ENCODE assay signal across 19 cellular contexts in genomic region chr4:85866508-85866907, GRCh38.
DNase-seq lines count a peak whose midpoint lies in the region; ATAC-seq, FAIRE-seq and TF ChIP-seq lines count a peak whose summit lies in the region.
"Had no signal": no experiment of that assay in that cellular context is flagged by ENCODE, and none has a peak within 500 bp of the region (broad histone marks: within the 10 kb centered on the region; RNA-seq: fewer than 3 reads in every experiment).

No MANE protein-coding gene starts in this region.

- H3K9me3 ChIP-seq in GM12878 (replicated peaks; ENCODE audit: control insufficient read depth, insufficient read depth, low read length) = no peaks in the 10 kb centered on the region
- no peaks in the 10 kb centered on the region for H3K9me3 ChIP-seq in mesenchymal stem cell (ENCODE audit: control insufficient read depth, low read length)
- no peaks in the 10 kb centered on the region for H3K9me3 ChIP-seq in thyroid gland
- H3K9me3 ChIP-seq: MG63, neutrophil had no signal

- no peak overlapping the region for H2AFZ ChIP-seq in GM12878 (ENCODE audit: control insufficient read depth, low read depth, low read length)
- no peak overlapping the region for H2AFZ ChIP-seq in mesenchymal stem cell (ENCODE audit: low read depth, low read length)

- H2BK120ac ChIP-seq in mesenchymal stem cell (ENCODE audit: low read depth, low read length) = no peak overlapping the region

- TF ChIP-seq RAD21 in GM12878 (IDR thresholded peaks at IDR 0.05; ENCODE audit: insufficient read depth, low read depth, low read length) = no peak

- no peak overlapping the region for H2BK5ac ChIP-seq in mesenchymal stem cell (ENCODE audit: low read depth, low read length, poor library complexity, severe bottlenecking)

- peak overlapping the region in 1 of 2 experiments; percentile 7 for H3K18ac ChIP-seq in mesenchymal stem cell (ENCODE audit: low read depth in 1 of 2, low read length in 2 of 2)

- H3K14ac ChIP-seq in mesenchymal stem cell (ENCODE audit: low read length in 2 of 2) = no peak overlapping the region

- no peak overlapping the region for H2BK12ac ChIP-seq in mesenchymal stem cell (ENCODE audit: low read length in 2 of 2)

- H2AK5ac ChIP-seq in mesenchymal stem cell (ENCODE audit: low read length, severe bottlenecking) = no peak overlapping the region

- H3K36me3 ChIP-seq in GM12878 (ENCODE audit: control insufficient read depth in 2 of 2, insufficient read depth in 2 of 2, low read length in 1 of 2) (no peaks in the 10 kb centered on the region), mesenchymal stem cell (ENCODE audit: control insufficient read depth in 1 of 2, insufficient read depth in 2 of 2, low read depth in 1 of 2, low read length in 2 of 2) (no peaks in the 10 kb centered on the region), thyroid gland (no peaks in the 10 kb centered on the region)
- H3K36me3 ChIP-seq: brain microvascular endothelial cell, MG63, neutrophil, WERI-Rb-1 had no signal

- H4K91ac ChIP-seq in mesenchymal stem cell (ENCODE audit: low read length) = no peak overlapping the region

- no peaks in the 10 kb centered on the region for H4K20me1 ChIP-seq in GM12878 (ENCODE audit: control insufficient read depth, insufficient read depth)

- CTCF ChIA-PET in GM12878 (lab: Yijun Ruan, JAX) = interaction anchor here (0.8 kb wide), 1 partner anchor 10 kb away, joined by 3 read pairs; no protein-coding TSS in a partner anchor

- 0% methylated on average over 1 of the region's 1 CpG for WGBS in GM12878 (ENCODE audit: insufficient coverage, insufficient replicate concordance, low lambda C conversion rate, missing lambda C conversion rate)
- WGBS in mesenchymal stem cell = 40% methylated on average over 1 of the region's 1 CpG
- 5 to 20% methylated on average over 1 of the region's 1 CpG for WGBS in thyroid gland, 2 donors

- H3K9ac ChIP-seq in GM12878 (ENCODE audit: control insufficient read depth, insufficient read depth, low read length) = no peak overlapping the region
- peak overlapping the region; percentile 54 for H3K9ac ChIP-seq in mesenchymal stem cell (ENCODE audit: low read length)

- no peak overlapping the region for H3K23ac ChIP-seq in mesenchymal stem cell (ENCODE audit: low read length in 2 of 2)

- H3K79me2 ChIP-seq in GM12878 (ENCODE audit: control insufficient read depth, insufficient read depth, low read length) = no peaks in the 10 kb centered on the region

- no peak for DNase-seq in GM12878 (ENCODE audit: low read depth, low spot score)
- peak; percentile 25 for DNase-seq in mesenchymal stem cell
- DNase-seq in thyroid gland = peak; percentile 31 to 44
- DNase-seq in NCI-H187 treated with DMSO at 0.1 percent for 48 hours (lab: John Stamatoyannopoulos, UW) = no peak
- no peak for DNase-seq in NCI-H1436 treated with DMSO at 0.1 percent for 48 hours (lab: John Stamatoyannopoulos, UW)
- DNase-seq in GM19239 (ENCODE audit: insufficient read length, low spot score) = no peak
- no peak for DNase-seq in stimulated activated naive CD4-positive, alpha-beta T cell treated with Interleukin-2 at 50 U/mL for 16 hours (lab: John Stamatoyannopoulos, UW)
- DNase-seq: activated naive CD4-positive, alpha-beta T cell treated with anti-CD3 and anti-CD28 coated beads for 36 hours; brain microvascular endothelial cell; CD4-positive, alpha-beta memory T cell; foreskin fibroblast; MG63; NCI-H2029; NCI-H69; WERI-Rb-1 had no signal

- ATAC-seq in HG02798 (IDR thresholded peaks at IDR 0.05; ENCODE audit: poor library complexity, unreplicated experiment) = peak; percentile 39
- peak; percentile 40; the same call in 2 of the 3 replicates for ATAC-seq in GM12878
- ATAC-seq: Panc1 had no signal

- H4K8ac ChIP-seq in mesenchymal stem cell (ENCODE audit: low read length) = no peak overlapping the region

- H3K79me1 ChIP-seq in mesenchymal stem cell (replicated peaks; ENCODE audit: low read length, poor library complexity, severe bottlenecking) = no peaks in the 10 kb centered on the region

- no peak overlapping the region for H2BK15ac ChIP-seq in mesenchymal stem cell (ENCODE audit: low read depth, poor library complexity, severe bottlenecking)

- no peak for TF ChIP-seq EP300 in GM12878 (IDR thresholded peaks at IDR 0.05; ENCODE audit: borderline replicate concordance in 1 of 2, control insufficient read depth in 1 of 2, low read depth in 2 of 2, low read length in 2 of 2)

- SMC1A ChIA-PET in GM12878 (lab: Charles Lee; ENCODE audit: uncharacterized antibody, unreplicated experiment) = no interaction called here

- in situ Hi-C loops in GM12878 (cut with MboI) = no loop called here

- FAIRE-seq in GM12878 (lab: Jason Lieb, UNC) = no peak
- FAIRE-seq in GM19239 (lab: Jason Lieb, UNC) = no peak

- no peak overlapping the region for H3K4me2 ChIP-seq in GM12878 (ENCODE audit: control insufficient read depth, insufficient read depth)
- no peak overlapping the region for H3K4me2 ChIP-seq in mesenchymal stem cell (ENCODE audit: low read length, poor library complexity, severe bottlenecking)

- no TSS peak for BruUV-seq in GM12878 (replicated peaks; lab: Mats Ljungman, UMichigan)

- RAD21 ChIA-PET in GM12878 (lab: Charles Lee; ENCODE audit: unreplicated experiment) = no interaction called here

- no peaks in the 10 kb centered on the region for H3K27me3 ChIP-seq in GM12878 (replicated peaks in 1 of 2; ENCODE audit: control insufficient read depth in 2 of 2, insufficient read depth in 2 of 2, low read length in 1 of 2)
- no peaks in the 10 kb centered on the region for H3K27me3 ChIP-seq in mesenchymal stem cell (ENCODE audit: control insufficient read depth in 1 of 2, insufficient read depth in 1 of 2, low read length in 2 of 2)
- no peaks in the 10 kb centered on the region for H3K27me3 ChIP-seq in thyroid gland
- H3K27me3 ChIP-seq: brain microvascular endothelial cell, MG63, neutrophil had no signal

- TF ChIP-seq CTCF in GM12878 (IDR thresholded peaks at IDR 0.05 in 2 of 3, conservative IDR thresholded peaks at IDR 0.05 in 1 of 3; ENCODE audit: control insufficient read depth in 2 of 3, extremely low read depth in 1 of 3, insufficient read depth in 1 of 3, low read depth in 3 of 3, low read length in 3 of 3) (no peak), thyroid gland (IDR thresholded peaks at IDR 0.05) (no peak)

- intact Hi-C loops in GM12878 (cut with micrococcal nuclease; ENCODE audit: unreplicated experiment) = no loop called here
- intact Hi-C loops in thyroid gland (cut with DNase I) = no loop called here

- no peak overlapping the region for H3K4me3 ChIP-seq in GM12878
- H3K4me3 ChIP-seq in mesenchymal stem cell (ENCODE audit: insufficient read depth in 1 of 2, low read depth in 1 of 2, low read length in 2 of 2) = peak overlapping the region in 1 of 2 experiments; percentile 4
- H3K4me3 ChIP-seq in thyroid gland (replicated peaks in 1 of 3) = no peak overlapping the region
- H3K4me3 ChIP-seq: MG63, skin epidermis had no signal

- H3K27ac ChIP-seq in GM12878 (ENCODE audit: control insufficient read depth, insufficient read depth) = no peak overlapping the region
- H3K27ac ChIP-seq in mesenchymal stem cell (ENCODE audit: low read length, poor library complexity, severe bottlenecking) = no peak overlapping the region
- H3K27ac ChIP-seq in thyroid gland = peak overlapping the region in 2 of 3 donors; percentile 46 to 54
- H3K27ac ChIP-seq: brain microvascular endothelial cell, neutrophil, WERI-Rb-1 had no signal

- POLR2A ChIA-PET in GM12878 (lab: Charles Lee) = no interaction called here

- H3K4ac ChIP-seq in mesenchymal stem cell (ENCODE audit: low read depth in 1 of 2, low read length in 2 of 2) = no peak overlapping the region

- H3K4me1 ChIP-seq in GM12878 (ENCODE audit: control insufficient read depth, insufficient read depth, low read length) (no peaks in the 10 kb centered on the region), mesenchymal stem cell (ENCODE audit: control insufficient read depth, insufficient read depth, low read depth, low read length) (peaks cover 2% of the 10 kb centered on the region), thyroid gland (peaks cover 27 to 31% of the 10 kb centered on the region in 2 donors)

- TF ChIP-seq POLR2A in GM12878 (IDR thresholded peaks at IDR 0.05; ENCODE audit: low read depth, low read length) (no peak), thyroid gland (IDR thresholded peaks at IDR 0.05) (peak in 1 of 2 donors; percentile 17)

TF ChIP-seq in GM12878, 131 proteins besides CTCF, POLR2A, EP300 and RAD21 (continues in another document):
- TF ChIP-seq HSF1 (IDR thresholded peaks at IDR 0.05; ENCODE audit: low read depth, low read length) (no peak), JUNB (IDR thresholded peaks at IDR 0.05) (no peak), NR2C2 (IDR thresholded peaks at IDR 0.05; ENCODE audit: borderline replicate concordance, control insufficient read depth, insufficient read length, low read depth) (no peak), TARDBP (IDR thresholded peaks at IDR 0.05; ENCODE audit: borderline replicate concordance) (no peak)

Comparison
In these comparisons a context has a peak if more than half of its experiments do, and no peak if none do; other contexts are left out.
1. DNase-seq: peak in mesenchymal stem cell (single experiment) and thyroid gland (2 of 2); none in GM12878 (single experiment), NCI-H187 treated with DMSO at 0.1 percent for 48 hours (single experiment), NCI-H1436 treated with DMSO at 0.1 percent for 48 hours (single experiment), GM19239 (single experiment) and stimulated activated naive CD4-positive, alpha-beta T cell treated with Interleukin-2 at 50 U/mL for 16 hours (single experiment).
2. H3K27ac ChIP-seq: peak in thyroid gland (2 of 3); none in GM12878 (single experiment) and mesenchymal stem cell (single experiment).